In the genomic region with DNA sequence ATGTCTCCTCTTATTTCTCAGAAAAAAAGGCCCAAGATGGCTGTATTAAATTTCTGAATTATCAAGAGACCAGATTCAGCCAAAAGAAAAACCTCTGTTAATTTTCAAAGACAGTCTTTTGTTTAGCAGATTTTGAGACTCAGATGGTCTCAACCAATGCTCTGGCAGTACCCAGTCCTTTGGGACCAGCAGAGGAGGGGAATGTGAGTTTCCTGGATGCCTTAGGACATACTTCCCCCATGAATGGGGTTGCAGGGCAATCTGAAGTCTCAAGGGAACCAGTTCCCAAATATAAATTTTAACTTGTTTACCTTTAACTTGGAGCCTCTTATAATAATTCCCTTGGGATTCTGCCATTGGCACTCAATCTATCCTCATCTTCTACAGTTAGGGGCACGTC, we compare ENCODE assay signal across 32 cellular contexts.
"Had no signal": no experiment of that assay in that cellular context is flagged by ENCODE, and none has a peak within 500 bp of the region (broad histone marks: within the 10 kb centered on the region; RNA-seq: fewer than 3 reads in every experiment).

No MANE protein-coding gene starts in this region.

- H3K4me1 ChIP-seq: body of pancreas, left ventricle myocardium inferior, prostate gland, thyroid gland, upper lobe of right lung had no signal

- H3K27ac ChIP-seq: body of pancreas, coronary artery, dorsolateral prefrontal cortex, ovary, prostate gland, sigmoid colon, thyroid gland, upper lobe of right lung had no signal

- H3K36me3 Mint-ChIP-seq: activated naive CD4-positive, alpha-beta T cell treated with anti-CD3 and anti-CD28 coated beads, Interleukin-2, amount 50 U/mL, for 72 hours; natural killer cell treated with Interleukin-12 subunit alpha and Interleukin-12 subunit beta and Interleukin-15 and Interleukin-18, amount 100 ng/mL, for 72 hours; stimulated activated memory B cell treated with anti-CD40 and anti-IgM and Interleukin-4, amounts not matched to agents 10 μg/mL and 1 μg/mL and 100 μg/mL, for 72 hours had no signal

- DNase-seq: activated CD4-positive, alpha-beta memory T cell treated with anti-CD3 and anti-CD28 coated beads, Interleukin-2, amount 10 ng/mL, durations not matched to agents 7 days and 5 days; activated CD4-positive, alpha-beta T cell treated with anti-CD3 and anti-CD28 coated beads, Interleukin-2, amount 10 ng/mL, durations not matched to agents 24 days and 14 days; activated CD4-positive, CD25-positive, alpha-beta regulatory T cell treated with anti-CD3 and anti-CD28 coated beads, Interleukin-2, amount 50 U/mL, for 72 hours; activated naive CD4-positive, alpha-beta T cell; activated T-cell treated with anti-CD3 and anti-CD28 coated beads, Interleukin-2, amount 50 U/mL, for 48 hours; anterior cingulate cortex; body of pancreas; cerebellar nuclear complex; dorsolateral prefrontal cortex; effector memory CD4-positive, alpha-beta T cell; foreskin melanocyte; left ventricle myocardium inferior; mucosa of descending colon; ovary; retina; sigmoid colon; stimulated activated CD4-positive, alpha-beta T cell treated with anti-CD3 and anti-CD28 coated beads, Interleukin-1b, Interleukin-23, amount 100 ng/mL, for 48 hours; stimulated activated CD4-positive, alpha-beta T cell treated with anti-CD3 and anti-CD28 coated beads, Interleukin-4, amount 100 ng/mL, for 4 hours; stimulated activated CD8-positive, alpha-beta memory T cell treated with anti-CD3 and anti-CD28 coated beads, Interleukin-4, amount 100 ng/mL, for 48 hours; stimulated activated naive CD8-positive, alpha-beta T cell treated with anti-CD3 and anti-CD28 coated beads, Interleukin-15, amount 100 ng/mL, for 72 hours; substantia nigra; SW 1271; T-helper 9 cell; thyroid gland; upper lobe of right lung had no signal

- H3K4me3 ChIP-seq: body of pancreas, coronary artery, dorsolateral prefrontal cortex, left ventricle myocardium inferior, mucosa of descending colon, ovary, prostate gland, sigmoid colon, smooth muscle cell, thyroid gland, upper lobe of right lung had no signal

- H3K9me3 ChIP-seq: body of pancreas, left ventricle myocardium inferior, mucosa of descending colon, ovary, prostate gland, sigmoid colon, thyroid gland, upper lobe of right lung had no signal

- H3K4me1 Mint-ChIP-seq: activated CD4-positive, alpha-beta memory T cell treated with anti-CD3 and anti-CD28 coated beads, Interleukin-2, amount 10 ng/mL, durations not matched to agents 7 days and 5 days; activated CD4-positive, alpha-beta T cell treated with anti-CD3 and anti-CD28 coated beads, Interleukin-2, amount 10 ng/mL, durations not matched to agents 24 days and 14 days; stimulated activated memory B cell treated with anti-CD40 and anti-IgM and Interleukin-4, amounts not matched to agents 10 μg/mL and 1 μg/mL and 100 μg/mL, for 72 hours; stimulated activated naive CD8-positive, alpha-beta T cell treated with anti-CD3 and anti-CD28 coated beads, Interleukin-15, amount 100 ng/mL, for 72 hours had no signal

- H3K9me3 Mint-ChIP-seq: activated CD4-positive, alpha-beta T cell treated with anti-CD3 and anti-CD28 coated beads, Interleukin-2, amount 10 ng/mL, durations not matched to agents 24 days and 14 days; natural killer cell treated with Interleukin-12 subunit alpha and Interleukin-12 subunit beta and Interleukin-15 and Interleukin-18, amount 100 ng/mL, for 72 hours; stimulated activated memory B cell treated with anti-CD40 and anti-IgM and Interleukin-4, amounts not matched to agents 10 μg/mL and 1 μg/mL and 100 μg/mL, for 72 hours; T-helper 1 cell treated with Interleukin-12 subunit alpha and Interleukin-12 subunit beta and Interleukin-4 antibody, amounts not matched to agents 30 μg/mL and 1 μg/mL, for 36 hours had no signal

- H3K27me3 ChIP-seq: ovary, sigmoid colon, thyroid gland, upper lobe of right lung had no signal

- H3K27me3 Mint-ChIP-seq: activated CD4-positive, alpha-beta memory T cell treated with anti-CD3 and anti-CD28 coated beads, Interleukin-2, amount 10 ng/mL, durations not matched to agents 7 days and 5 days; activated CD4-positive, alpha-beta T cell treated with anti-CD3 and anti-CD28 coated beads, Interleukin-2, amount 10 ng/mL, durations not matched to agents 24 days and 14 days had no signal

- H3K4me2 ChIP-seq: smooth muscle cell had no signal

- H3K4me3 Mint-ChIP-seq: activated CD4-positive, alpha-beta memory T cell treated with anti-CD3 and anti-CD28 coated beads, Interleukin-2, amount 10 ng/mL, durations not matched to agents 7 days and 5 days; activated CD4-positive, alpha-beta T cell treated with anti-CD3 and anti-CD28 coated beads, Interleukin-2, amount 10 ng/mL, durations not matched to agents 24 days and 14 days; natural killer cell treated with Interleukin-12 subunit alpha and Interleukin-12 subunit beta and Interleukin-15 and Interleukin-18, amount 100 ng/mL, for 72 hours; stimulated activated memory B cell treated with anti-CD40 and anti-IgM and Interleukin-4, amounts not matched to agents 10 μg/mL and 1 μg/mL and 100 μg/mL, for 72 hours; stimulated activated naive CD8-positive, alpha-beta T cell treated with anti-CD3 and anti-CD28 coated beads, Interleukin-15, amount 100 ng/mL, for 72 hours; T-helper 1 cell treated with Interleukin-12 subunit alpha and Interleukin-12 subunit beta and Interleukin-4 antibody, amounts not matched to agents 30 μg/mL and 1 μg/mL, for 36 hours had no signal

- ATAC-seq: activated naive CD4-positive, alpha-beta T cell treated with anti-CD3 and anti-CD28 coated beads, Interleukin-2, amount 50 U/mL, for 72 hours; body of pancreas; mucosa of descending colon; natural killer cell treated with Interleukin-12 subunit alpha and Interleukin-12 subunit beta and Interleukin-15 and Interleukin-18, amount 100 ng/mL, for 72 hours; stimulated activated memory B cell treated with anti-CD40 and anti-IgM and Interleukin-4, amounts not matched to agents 10 μg/mL and 1 μg/mL and 100 μg/mL, for 72 hours; stimulated activated naive CD8-positive, alpha-beta T cell treated with anti-CD3 and anti-CD28 coated beads, Interleukin-15, amount 100 ng/mL, for 72 hours; upper lobe of right lung had no signal

- H3K36me3 ChIP-seq: left ventricle myocardium inferior, ovary, prostate gland, sigmoid colon, thyroid gland, upper lobe of right lung had no signal

- H3K27ac Mint-ChIP-seq: activated CD4-positive, alpha-beta memory T cell treated with anti-CD3 and anti-CD28 coated beads, Interleukin-2, amount 10 ng/mL, durations not matched to agents 7 days and 5 days; activated CD4-positive, alpha-beta T cell treated with anti-CD3 and anti-CD28 coated beads, Interleukin-2, amount 10 ng/mL, durations not matched to agents 24 days and 14 days; activated naive CD4-positive, alpha-beta T cell treated with anti-CD3 and anti-CD28 coated beads, Interleukin-2, amount 50 U/mL, for 72 hours; natural killer cell treated with Interleukin-12 subunit alpha and Interleukin-12 subunit beta and Interleukin-15 and Interleukin-18, amount 100 ng/mL, for 72 hours; stimulated activated memory B cell treated with anti-CD40 and anti-IgM and Interleukin-4, amounts not matched to agents 10 μg/mL and 1 μg/mL and 100 μg/mL, for 72 hours; T-helper 1 cell treated with Interleukin-12 subunit alpha and Interleukin-12 subunit beta and Interleukin-4 antibody, amounts not matched to agents 30 μg/mL and 1 μg/mL, for 36 hours had no signal
